8 cellular contexts compared by ENCODE assay signal in the genomic region with DNA sequence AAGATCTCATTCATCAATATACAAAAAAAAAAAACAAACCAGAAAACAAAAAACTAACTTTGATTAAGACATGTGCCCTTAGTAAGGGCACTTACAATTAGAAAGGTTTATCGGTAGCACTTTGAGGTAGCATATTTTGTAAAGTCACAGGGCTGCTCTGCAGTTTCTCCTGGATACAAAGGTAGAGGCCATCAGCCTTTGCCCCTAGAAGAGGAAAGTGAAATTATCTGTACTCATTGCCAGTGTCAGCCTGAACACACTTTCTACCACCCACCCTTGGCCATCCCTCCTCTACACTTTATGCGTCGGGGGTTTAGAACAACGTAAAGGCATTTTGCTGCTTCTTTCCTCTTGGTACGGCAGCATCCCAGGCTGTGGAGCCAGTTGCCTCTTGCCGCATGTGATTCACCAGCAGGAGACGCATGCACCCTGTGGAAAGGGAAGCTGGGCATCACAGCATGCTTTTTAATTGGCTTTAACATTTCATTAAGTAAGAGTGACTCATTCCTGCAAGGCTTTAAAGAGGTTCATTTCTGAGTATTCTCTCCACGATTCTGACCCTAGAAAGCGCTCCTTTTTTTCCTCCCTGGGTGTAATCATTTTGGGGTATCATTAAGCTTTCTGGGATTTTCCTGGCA.
DNase-seq lines count a peak whose midpoint lies in the region; ATAC-seq, FAIRE-seq and TF ChIP-seq lines count a peak whose summit lies in the region.
"Had no signal": no experiment of that assay in that cellular context is flagged by ENCODE, and none has a peak within 500 bp of the region (broad histone marks: within the 10 kb centered on the region; RNA-seq: fewer than 3 reads in every experiment).

No MANE protein-coding gene starts in this region.

- intact Hi-C loops in stomach (cut with DNase I; ENCODE audit: low total_unique reads): no loop called here

- no peaks in the 10 kb centered on the region for H3K27me3 ChIP-seq in stomach

- CTCF ChIA-PET in HEK293 (lab: Yijun Ruan, JAX): interaction anchor here (0.9 to 3.0 kb wide), 6 partner anchors 16 to 135 kb away, joined by 3 to 13 read pairs (median 8); no protein-coding TSS in a partner anchor

- H3K4me1 ChIP-seq in HEK293 (ENCODE audit: control insufficient read depth, insufficient read depth, low read length) (0 out of 2 replicates have a peak, but pooled peaks cover 3% of the 10 kb centered on the region), stomach (peaks cover 0 to 57% (median 24%) of the 10 kb centered on the region in 4 donors)

- peaks cover under 1% of the 10 kb centered on the region for H3K36me3 Mint-ChIP-seq in T-helper 17 cell (ENCODE audit: low read depth)

- peak overlapping the region; percentile 86 for H3K27ac Mint-ChIP-seq in T-helper 17 cell

- TF ChIP-seq POLR2A in stomach (IDR thresholded peaks at IDR 0.05): no peak

- 69 to 85% (median 71%) methylated on average over 9 of the region's 9 CpGs for WGBS in stomach, 5 donors

- no peaks in the 10 kb centered on the region for H3K27me3 Mint-ChIP-seq in T-helper 17 cell

- H3K9me3 ChIP-seq in HEK293 (ENCODE audit: control insufficient read depth, insufficient read depth, low read depth, low read length) (no peaks in the 10 kb centered on the region), T-helper 17 cell (ENCODE audit: control insufficient read depth, low read length, poor library complexity, severe bottlenecking) (no peaks in the 10 kb centered on the region), stomach (no peaks in the 10 kb centered on the region)

- peak overlapping the region; percentile 76 for H3K4me3 Mint-ChIP-seq in T-helper 17 cell

- no peak for TF ChIP-seq CTCF in HEK293 (tag by site-specific recombination; IDR thresholded peaks at IDR 0.05)
- peak; percentile 57 for TF ChIP-seq CTCF in foreskin fibroblast (IDR thresholded peaks at IDR 0.05; ENCODE audit: low read depth, low read length)
- TF ChIP-seq CTCF in retinal pigment epithelial cell (conservative IDR thresholded peaks at IDR 0.05; ENCODE audit: low read depth, low read length): peak; percentile 72
- peak in 1 of 7 experiments; percentile 15 for TF ChIP-seq CTCF in stomach (IDR thresholded peaks at IDR 0.05)

- POLR2A ChIA-PET in HEK293 (lab: Yijun Ruan, JAX): no interaction called here

- no peak for DNase-seq in T-helper 17 cell
- peak; percentile 54 to 73 for DNase-seq in foreskin fibroblast
- DNase-seq in retinal pigment epithelial cell (ENCODE audit: low read depth): peak; percentile 82
- no peak for DNase-seq in stomach
- DNase-seq in HTR-8/SVneo (ENCODE audit: insufficient read length, low spot score): no peak
- no peak for DNase-seq in NAMALWA (ENCODE audit: low spot score)

- TF ChIP-seq EP300 in stomach (IDR thresholded peaks at IDR 0.05): no peak

- H3K4me1 Mint-ChIP-seq in T-helper 17 cell: peaks cover 31% of the 10 kb centered on the region

- peaks cover 0 to 4% of the 10 kb centered on the region in 2 experiments; a peak in 2 of 3 replicates for H3K36me3 ChIP-seq in HEK293 (ENCODE audit: control insufficient read depth in 2 of 2, insufficient read depth in 1 of 2, low read length in 2 of 2)
- peaks cover 15 to 61% (median 52%) of the 10 kb centered on the region in 4 donors for H3K36me3 ChIP-seq in stomach

- H3K27ac ChIP-seq in HEK293 (ENCODE audit: extremely low read depth, low read depth, low read length) (no peak overlapping the region), stomach (peak overlapping the region in 1 of 5 donors; percentile 26)

- H3K4me3 ChIP-seq in HEK293 (ENCODE audit: low read depth, low read length) (no peak overlapping the region), foreskin fibroblast (ENCODE audit: low read depth in 1 of 2, low read length in 2 of 2) (no peak overlapping the region), retinal pigment epithelial cell (ENCODE audit: low read length) (no peak overlapping the region), stomach (no peak overlapping the region)

- no peak for FAIRE-seq in HTR-8/SVneo (lab: Jason Lieb, UNC)
- FAIRE-seq: colon had no signal

- ATAC-seq in T-helper 17 cell: no peak

TF ChIP-seq in HEK293, 187 proteins besides CTCF, POLR2A, EP300 and RAD21 (continues in another document):
- TF ChIP-seq ZNF600 (tag by site-specific recombination; IDR thresholded peaks at IDR 0.05) (0 out of 2 replicates have a peak, but pooled peaks have one; percentile 46), SP7 (tag by site-specific recombination; IDR thresholded peaks at IDR 0.05) (0 out of 2 replicates have a peak, but pooled peaks have one; percentile 37), ZFP37 (tag by site-specific recombination; IDR thresholded peaks at IDR 0.05) (no peak), ZNF132 (tag by site-specific recombination; IDR thresholded peaks at IDR 0.05; ENCODE audit: borderline replicate concordance) (no peak), ZNF239 (tag by site-specific recombination; IDR thresholded peaks at IDR 0.05) (no peak), OSR2 (tag by site-specific recombination; IDR thresholded peaks at IDR 0.05) (0 out of 2 replicates have a peak, but pooled peaks have one; percentile 10), KLF16 (tag by site-specific recombination; IDR thresholded peaks at IDR 0.05) (no peak), BCL6B (tag by site-specific recombination; IDR thresholded peaks at IDR 0.05) (peak; percentile 37; the same call in 1 of the 2 replicates), ZNF311 (tag by site-specific recombination; IDR thresholded peaks at IDR 0.05; ENCODE audit: borderline replicate concordance) (no peak), ZBTB1 (tag by site-specific recombination; IDR thresholded peaks at IDR 0.05) (no peak)
- TF ChIP-seq, protein P1, sequence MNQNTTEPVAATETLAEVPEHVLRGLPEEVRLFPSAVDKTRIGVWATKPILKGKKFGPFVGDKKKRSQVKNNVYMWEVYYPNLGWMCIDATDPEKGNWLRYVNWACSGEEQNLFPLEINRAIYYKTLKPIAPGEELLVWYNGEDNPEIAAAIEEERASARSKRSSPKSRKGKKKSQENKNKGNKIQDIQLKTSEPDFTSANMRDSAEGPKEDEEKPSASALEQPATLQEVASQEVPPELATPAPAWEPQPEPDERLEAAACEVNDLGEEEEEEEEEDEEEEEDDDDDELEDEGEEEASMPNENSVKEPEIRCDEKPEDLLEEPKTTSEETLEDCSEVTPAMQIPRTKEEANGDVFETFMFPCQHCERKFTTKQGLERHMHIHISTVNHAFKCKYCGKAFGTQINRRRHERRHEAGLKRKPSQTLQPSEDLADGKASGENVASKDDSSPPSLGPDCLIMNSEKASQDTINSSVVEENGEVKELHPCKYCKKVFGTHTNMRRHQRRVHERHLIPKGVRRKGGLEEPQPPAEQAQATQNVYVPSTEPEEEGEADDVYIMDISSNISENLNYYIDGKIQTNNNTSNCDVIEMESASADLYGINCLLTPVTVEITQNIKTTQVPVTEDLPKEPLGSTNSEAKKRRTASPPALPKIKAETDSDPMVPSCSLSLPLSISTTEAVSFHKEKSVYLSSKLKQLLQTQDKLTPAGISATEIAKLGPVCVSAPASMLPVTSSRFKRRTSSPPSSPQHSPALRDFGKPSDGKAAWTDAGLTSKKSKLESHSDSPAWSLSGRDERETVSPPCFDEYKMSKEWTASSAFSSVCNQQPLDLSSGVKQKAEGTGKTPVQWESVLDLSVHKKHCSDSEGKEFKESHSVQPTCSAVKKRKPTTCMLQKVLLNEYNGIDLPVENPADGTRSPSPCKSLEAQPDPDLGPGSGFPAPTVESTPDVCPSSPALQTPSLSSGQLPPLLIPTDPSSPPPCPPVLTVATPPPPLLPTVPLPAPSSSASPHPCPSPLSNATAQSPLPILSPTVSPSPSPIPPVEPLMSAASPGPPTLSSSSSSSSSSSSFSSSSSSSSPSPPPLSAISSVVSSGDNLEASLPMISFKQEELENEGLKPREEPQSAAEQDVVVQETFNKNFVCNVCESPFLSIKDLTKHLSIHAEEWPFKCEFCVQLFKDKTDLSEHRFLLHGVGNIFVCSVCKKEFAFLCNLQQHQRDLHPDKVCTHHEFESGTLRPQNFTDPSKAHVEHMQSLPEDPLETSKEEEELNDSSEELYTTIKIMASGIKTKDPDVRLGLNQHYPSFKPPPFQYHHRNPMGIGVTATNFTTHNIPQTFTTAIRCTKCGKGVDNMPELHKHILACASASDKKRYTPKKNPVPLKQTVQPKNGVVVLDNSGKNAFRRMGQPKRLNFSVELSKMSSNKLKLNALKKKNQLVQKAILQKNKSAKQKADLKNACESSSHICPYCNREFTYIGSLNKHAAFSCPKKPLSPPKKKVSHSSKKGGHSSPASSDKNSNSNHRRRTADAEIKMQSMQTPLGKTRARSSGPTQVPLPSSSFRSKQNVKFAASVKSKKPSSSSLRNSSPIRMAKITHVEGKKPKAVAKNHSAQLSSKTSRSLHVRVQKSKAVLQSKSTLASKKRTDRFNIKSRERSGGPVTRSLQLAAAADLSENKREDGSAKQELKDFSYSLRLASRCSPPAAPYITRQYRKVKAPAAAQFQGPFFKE (tag by site-specific recombination; IDR thresholded peaks at IDR 0.05; ENCODE audit: borderline replicate concordance): no peak
- TF ChIP-seq, protein P2, sequence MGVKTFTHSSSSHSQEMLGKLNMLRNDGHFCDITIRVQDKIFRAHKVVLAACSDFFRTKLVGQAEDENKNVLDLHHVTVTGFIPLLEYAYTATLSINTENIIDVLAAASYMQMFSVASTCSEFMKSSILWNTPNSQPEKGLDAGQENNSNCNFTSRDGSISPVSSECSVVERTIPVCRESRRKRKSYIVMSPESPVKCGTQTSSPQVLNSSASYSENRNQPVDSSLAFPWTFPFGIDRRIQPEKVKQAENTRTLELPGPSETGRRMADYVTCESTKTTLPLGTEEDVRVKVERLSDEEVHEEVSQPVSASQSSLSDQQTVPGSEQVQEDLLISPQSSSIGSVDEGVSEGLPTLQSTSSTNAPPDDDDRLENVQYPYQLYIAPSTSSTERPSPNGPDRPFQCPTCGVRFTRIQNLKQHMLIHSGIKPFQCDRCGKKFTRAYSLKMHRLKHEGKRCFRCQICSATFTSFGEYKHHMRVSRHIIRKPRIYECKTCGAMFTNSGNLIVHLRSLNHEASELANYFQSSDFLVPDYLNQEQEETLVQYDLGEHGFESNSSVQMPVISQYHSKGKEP (tag by site-specific recombination; IDR thresholded peaks at IDR 0.05): peak; percentile 81

Comparison
In these comparisons a context has a peak if more than half of its experiments do, and no peak if none do; other contexts are left out.
1. DNase-seq: peak in foreskin fibroblast (2 of 2) and retinal pigment epithelial cell (single experiment); none in T-helper 17 cell (0 of 3), stomach (single experiment), HTR-8/SVneo (single experiment) and NAMALWA (single experiment).